Comparison of ENCODE assay signal across 5 cellular contexts in genomic region chr15:54841906-54842305, GRCh38.
"Had no signal": no experiment of that assay in that cellular context is flagged by ENCODE, and none has a peak within 500 bp of the region (broad histone marks: within the 10 kb centered on the region; RNA-seq: fewer than 3 reads in every experiment).

No MANE protein-coding gene starts in this region.

- ATAC-seq: GM23338, K562 had no signal

- DNase-seq: H9, HCEC 1CT, IMR-90 had no signal

- H3K4me3 Mint-ChIP-seq: GM23338, H9 had no signal

- H3K27ac Mint-ChIP-seq: GM23338, H9 had no signal

- H3K4me3 ChIP-seq: GM23338, K562 had no signal
